20 cellular contexts compared by ENCODE assay signal in genomic region chr16:66224636-66225035, GRCh38.
A peak's percentile ranks its signal among the peaks of the same experiment; 100 is the strongest.
DNase-seq lines count a peak whose midpoint lies in the region; ATAC-seq and TF ChIP-seq lines count a peak whose summit lies in the region.
"Had no signal": no experiment of that assay in that cellular context is flagged by ENCODE, and none has a peak within 500 bp of the region (broad histone marks: within the 10 kb centered on the region; RNA-seq: fewer than 3 reads in every experiment).

No MANE protein-coding gene starts in this region.

- peak overlapping the region in 2 of 3 experiments; percentile 33 to 48 for H3K27ac Mint-ChIP-seq in nephron
- H3K27ac Mint-ChIP-seq: CD4-positive, alpha-beta T cell had no signal

- H3K27ac ChIP-seq in BLaER1 treated with 17β-estradiol and CSF1 and Interleukin-3, amounts not matched to agents 10 nM and 100 nM, result peak overlapping the region in 10 of 11 experiments; percentile 41 to 97 (median 94); a peak in 19 of 22 replicates
- H3K27ac ChIP-seq: RWPE1 had no signal

- peaks cover 3% of the 10 kb centered on the region for H3K27me3 Mint-ChIP-seq in nephron (ENCODE audit: low read depth)

- peaks cover 77 to 94% (median 92%) of the 10 kb centered on the region in 10 experiments for H3K4me1 ChIP-seq in BLaER1 treated with 17β-estradiol and CSF1 and Interleukin-3, amounts not matched to agents 10 nM and 100 nM
- H3K4me1 ChIP-seq: BE2C had no signal

- H3K9ac ChIP-seq in BLaER1 treated with 17β-estradiol and CSF1 and Interleukin-3, amounts not matched to agents 10 nM and 100 nM, result peak overlapping the region in 9 of 11 experiments; percentile 46 to 76 (median 67); a peak in 16 of 22 replicates

- peak overlapping the region in 1 of 10 experiments; percentile 5; a peak in 2 of 20 replicates for H3K4me3 ChIP-seq in BLaER1 treated with 17β-estradiol and CSF1 and Interleukin-3, amounts not matched to agents 10 nM and 100 nM

- H3K4me2 ChIP-seq in BLaER1 treated with 17β-estradiol and CSF1 and Interleukin-3, amounts not matched to agents 10 nM and 100 nM, result peak overlapping the region; percentile 66 to 97 (median 86)

- intact Hi-C loops in posterior vena cava (cut with DNase I), result no loop called here

- H3K9me3 Mint-ChIP-seq in nephron, result no peaks in the 10 kb centered on the region
- H3K9me3 Mint-ChIP-seq: CD4-positive, alpha-beta T cell had no signal

- H3K36me3 ChIP-seq in BLaER1 treated with 17β-estradiol and CSF1 and Interleukin-3, amounts not matched to agents 10 nM and 100 nM, result no peaks in the 10 kb centered on the region
- H3K36me3 ChIP-seq: BE2C had no signal

- H3K4me3 Mint-ChIP-seq in nephron, result no peak overlapping the region
- H3K4me3 Mint-ChIP-seq: CD4-positive, alpha-beta T cell had no signal

- no peaks in the 10 kb centered on the region for H3K27me3 ChIP-seq in BLaER1 treated with 17β-estradiol and CSF1 and Interleukin-3, amounts not matched to agents 10 nM and 100 nM
- H3K27me3 ChIP-seq: BE2C had no signal

- no peaks in the 10 kb centered on the region for H3K36me3 Mint-ChIP-seq in nephron (ENCODE audit: low read depth)

- ATAC-seq in HG03571 (IDR thresholded peaks at IDR 0.05; ENCODE audit: unreplicated experiment), result no peak
- no peak for ATAC-seq in GM21367 (IDR thresholded peaks at IDR 0.05; ENCODE audit: unreplicated experiment)

- DNase-seq in SK-MEL-5 (ENCODE audit: low read depth, low spot score), result peak; percentile 2
- peak; percentile 67 for DNase-seq in posterior vena cava (ENCODE audit: low spot score)
- DNase-seq in NCI-H1694 (lab: John Stamatoyannopoulos, UW), result no peak
- DNase-seq: BE2C; CD4-positive, alpha-beta T cell; GOT3; HCEC 1CT; NCI-H1048; NCI-H1417; NCI-H1694 treated with DMSO at 0.1 percent for 48 hours; NCI-H2081; NCI-H2227 treated with DMSO at 0.1 percent for 48 hours; NCI-H526 treated with DMSO at 0.1 percent for 48 hours; NK-92 treated with Interleukin-12 subunit alpha and Interleukin-12 subunit beta, amount 100 ng/mL, for 24 hours; SHP77 had no signal

- H4K20me1 ChIP-seq in BLaER1 treated with 17β-estradiol and CSF1 and Interleukin-3, amounts not matched to agents 10 nM and 100 nM, result no peaks in the 10 kb centered on the region

- H3K9me3 ChIP-seq in BLaER1 treated with 17β-estradiol and CSF1 and Interleukin-3, amounts not matched to agents 10 nM and 100 nM (replicated peaks in 1 of 11), result no peaks in the 10 kb centered on the region; a peak in 1 of 22 replicates
- H3K9me3 ChIP-seq: BE2C had no signal

- TF ChIP-seq CTCF in nephron (IDR thresholded peaks at IDR 0.05; ENCODE audit: unreplicated experiment in 3 of 3), result no peak

- in situ Hi-C loops in SK-MEL-5 (cut with HindIII; ENCODE audit: low pct_unique_long_range_greater_than_20kb, low sequenced_read_pairs), result no loop called here

- H3K4me1 Mint-ChIP-seq in nephron, result peaks cover 36% of the 10 kb centered on the region
